8 cellular contexts compared by ENCODE assay signal in the genomic region with DNA sequence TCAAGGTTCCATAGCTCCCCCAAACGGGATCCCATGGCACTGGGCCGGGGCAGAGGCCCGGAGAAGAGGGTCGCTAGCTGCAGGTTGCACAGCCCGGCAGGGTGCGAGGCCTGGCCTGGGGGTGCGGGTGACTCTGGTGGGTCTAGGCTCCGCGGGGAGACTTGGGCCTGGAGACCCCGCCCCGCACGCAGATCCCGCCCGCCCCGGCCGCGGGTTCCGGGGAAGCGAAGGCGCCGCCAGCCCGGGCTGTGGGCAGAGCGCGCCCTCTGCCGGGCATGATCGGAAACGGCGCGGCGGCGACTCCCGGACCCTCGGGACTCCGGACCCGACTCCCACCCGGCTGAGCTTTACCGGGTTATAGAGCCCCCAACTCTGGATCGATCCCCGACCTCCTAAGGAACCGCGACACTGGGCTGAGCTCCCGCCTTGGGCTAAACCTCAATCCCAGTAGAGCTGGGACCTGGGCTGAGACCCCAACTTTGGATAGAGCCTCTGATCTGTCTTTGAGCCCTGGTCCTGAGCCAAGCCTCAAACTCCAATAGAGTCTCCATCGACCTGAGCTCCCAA. TPM values are rescaled to one million over a fixed set of nuclear protein-coding genes. Genes with fewer than 3 reads are reported as not detected.
DNase-seq lines count a peak whose midpoint lies in the region; ATAC-seq and TF ChIP-seq lines count a peak whose summit lies in the region.

No MANE protein-coding gene starts in this region.

- no peak overlapping the region for H2BK15ac ChIP-seq in H9 (ENCODE audit: low read depth, low read length)

- H3K4ac ChIP-seq in H9 (ENCODE audit: low read depth, low read length) = no peak overlapping the region

- H3K36me3 ChIP-seq in neural cell (ENCODE audit: insufficient read depth, low read length) (no peaks in the 10 kb centered on the region), stomach (no peaks in the 10 kb centered on the region)

- H3K79me1 ChIP-seq in H9 (ENCODE audit: insufficient read depth, low read depth, low read length, poor library complexity, severe bottlenecking) = no peaks in the 10 kb centered on the region

- no peak overlapping the region for H2BK5ac ChIP-seq in H9 (ENCODE audit: insufficient read length, low read length)

- peak; percentile 93 for TF ChIP-seq RAD21 in neural cell (conservative IDR thresholded peaks at IDR 0.05)

- H3K9me3 Mint-ChIP-seq in H9 = peaks cover 0 to 3% of the 10 kb centered on the region in 2 experiments; a peak in 2 of 5 replicates

- H3F3A ChIP-seq in neural cell (ENCODE audit: insufficient read depth, low read length, poor library complexity, severe bottlenecking) = no peaks in the 10 kb centered on the region

- peak; percentile 12 for DNase-seq in AG09319 (ENCODE audit: extremely low read depth, low read depth)
- peak; percentile 82 for DNase-seq in H9
- DNase-seq in activated T-helper 1 cell treated with anti-CD3 and anti-CD28 coated beads, Interleukin-2, amount 50 U/mL, for 16 hours (ENCODE audit: low read depth in 1 of 2, low spot score in 1 of 2) = peak; percentile 60 to 68
- peak; percentile 37 for DNase-seq in fibroblast of the aortic adventitia (ENCODE audit: low read depth)
- DNase-seq in stomach = peak; percentile 69

- peak overlapping the region; percentile 83 for H3K18ac ChIP-seq in H9 (ENCODE audit: insufficient read length, low read depth, low read length)

- H2BK120ac ChIP-seq in H9 (ENCODE audit: low read depth, low read length, poor library complexity, severe bottlenecking) = no peak overlapping the region

- no peak overlapping the region for H3K27ac Mint-ChIP-seq in H9

- H3K79me2 ChIP-seq in H9 (ENCODE audit: insufficient read depth, low read length) (no peaks in the 10 kb centered on the region), neural cell (replicated peaks; ENCODE audit: insufficient read depth, low read length) (no peaks in the 10 kb centered on the region)

- H3K4me1 ChIP-seq in H9 (ENCODE audit: insufficient read depth, low read length) (no peaks in the 10 kb centered on the region), stomach (peaks cover 28 to 56% (median 43%) of the 10 kb centered on the region in 4 donors)

- no peak for TF ChIP-seq POLR2A in stomach (IDR thresholded peaks at IDR 0.05)

- TF ChIP-seq CTCF in AG09319 (IDR thresholded peaks at IDR 0.05; ENCODE audit: low read depth, low read length) (peak; percentile 62), H9 (conservative IDR thresholded peaks at IDR 0.05) (peak; percentile 97), fibroblast of the aortic adventitia (IDR thresholded peaks at IDR 0.05; ENCODE audit: insufficient read depth, low read length) (peak; percentile 75), neural cell (IDR thresholded peaks at IDR 0.05; ENCODE audit: poor library complexity, severe bottlenecking) (peak; percentile 92), stomach (IDR thresholded peaks at IDR 0.05) (peak in 5 of 7 experiments; percentile 74 to 98 (median 96))

- no peak overlapping the region for H2BK12ac ChIP-seq in H9 (ENCODE audit: insufficient read length, low read depth, low read length)

- H4K20me1 ChIP-seq in H9 (ENCODE audit: control insufficient read depth, insufficient read depth, insufficient read length) (no peaks in the 10 kb centered on the region), neural cell (ENCODE audit: insufficient read depth) (no peaks in the 10 kb centered on the region)

- ATAC-seq in HG02938 (IDR thresholded peaks at IDR 0.05; ENCODE audit: unreplicated experiment) = no peak

- peaks cover 10 to 19% of the 10 kb centered on the region in 2 experiments for H3K4me1 Mint-ChIP-seq in H9

- H3K23ac ChIP-seq in H9 (ENCODE audit: insufficient read length, low read depth, low read length) = no peak overlapping the region

- no peak overlapping the region for H2AK5ac ChIP-seq in H9 (ENCODE audit: insufficient read length, low read length)

- H3K9me3 ChIP-seq in H9 (ENCODE audit: control insufficient read depth, low read depth, low read length) (no peaks in the 10 kb centered on the region), neural cell (ENCODE audit: low read length) (no peaks in the 10 kb centered on the region), stomach (no peaks in the 10 kb centered on the region)

- H3T11ph ChIP-seq in H9 (ENCODE audit: low read length) = no peak overlapping the region

- H3K14ac ChIP-seq in H9 (ENCODE audit: insufficient read depth, low read length) = no peak overlapping the region

- peaks cover 38% of the 10 kb centered on the region for H3K27me3 Mint-ChIP-seq in H9 (ENCODE audit: low read depth)

- no peak overlapping the region for H4K91ac ChIP-seq in H9 (ENCODE audit: insufficient read length, low read depth, low read length)

- no CpG with 5 or more reads among the region's 43 CpGs for WGBS in H9 (ENCODE audit: extremely low coverage, insufficient read length, low lambda C conversion rate)
- WGBS in stomach, 5 donors = 0 to 1% (median 0%) methylated on average over 4 to 43 of the region's 43 CpGs

- H3K4me3 Mint-ChIP-seq in H9 = peak overlapping the region; percentile 55 to 74

- H3K56ac ChIP-seq in H9 (ENCODE audit: insufficient read length, low read depth, low read length) = no peak overlapping the region

- H3K9ac ChIP-seq in H9 (ENCODE audit: extremely low read depth, insufficient read length, low read length) (no peak overlapping the region), neural cell (ENCODE audit: low read length) (peak overlapping the region; percentile 55)

- H3K4me2 ChIP-seq in H9 (ENCODE audit: insufficient read depth, insufficient read length, low read length) = peak overlapping the region; percentile 34
- H3K4me2 ChIP-seq in neural cell (ENCODE audit: low read length) = no peak overlapping the region

- H3K23me2 ChIP-seq in H9 (ENCODE audit: insufficient read length, low read depth, low read length, poor library complexity, severe bottlenecking) = peaks cover 13% of the 10 kb centered on the region

- H3K4me3 ChIP-seq in fibroblast of the aortic adventitia (ENCODE audit: low read depth, low read length) = peak overlapping the region; percentile 66
- H3K4me3 ChIP-seq in neural cell (ENCODE audit: low read length) = peak overlapping the region; percentile 63
- H3K4me3 ChIP-seq in stomach = peak overlapping the region; percentile 47 to 55 (median 53)

- H4K5ac ChIP-seq in H9 (ENCODE audit: insufficient read length, low read depth, low read length) = no peak overlapping the region

- H3K27me3 ChIP-seq in H9 (ENCODE audit: insufficient read depth, low read length) (no peaks in the 10 kb centered on the region), neural cell (ENCODE audit: insufficient read depth, low read depth, low read length) (peaks cover 8% of the 10 kb centered on the region), stomach (peaks cover 0 to 25% (median 4%) of the 10 kb centered on the region in 3 donors)

- no peaks in the 10 kb centered on the region for H3K9me2 ChIP-seq in neural cell (ENCODE audit: insufficient read depth, low read length)

- H2AFZ ChIP-seq in H9 (ENCODE audit: low read length) (no peak overlapping the region), neural cell (ENCODE audit: low read depth, low read length) (peak overlapping the region; percentile 8)

- H3K27ac ChIP-seq in H9 (ENCODE audit: insufficient read length, low read depth, low read length) (no peak overlapping the region), neural cell (ENCODE audit: low read length) (no peak overlapping the region), stomach (peak overlapping the region in 4 of 5 donors; percentile 12 to 70 (median 29))

- H4K8ac ChIP-seq in H9 (replicated peaks; ENCODE audit: insufficient read length, low read depth, low read length) = no peak overlapping the region

- TF ChIP-seq EP300 in neural cell (conservative IDR thresholded peaks at IDR 0.05; ENCODE audit: poor library complexity, severe bottlenecking) (no peak), stomach (IDR thresholded peaks at IDR 0.05) (no peak)

- no peaks in the 10 kb centered on the region for H3K36me3 Mint-ChIP-seq in H9 (ENCODE audit: insufficient read depth in 1 of 3, low read depth in 3 of 3)

- no peak overlapping the region for H2BK20ac ChIP-seq in H9 (ENCODE audit: low read depth, low read length, poor library complexity, severe bottlenecking)

- intact Hi-C loops in stomach (cut with DNase I; ENCODE audit: low total_unique reads) = loop anchor here (5.0 kb wide), 1 partner anchor 79 kb away; a partner anchor contains a TSS

TF ChIP-seq in PFSK-1, 5 proteins besides CTCF, POLR2A, EP300 and RAD21 (continues in another document):
- TF ChIP-seq TAF1 (IDR thresholded peaks at IDR 0.05; ENCODE audit: borderline replicate concordance, insufficient read depth, low read length) (no peak), SIN3A (IDR thresholded peaks at IDR 0.05; ENCODE audit: borderline replicate concordance, insufficient read depth, low read length) (no peak)

TF ChIP-seq in neural cell, 6 proteins besides CTCF, POLR2A, EP300 and RAD21 (continues in another document):
- peak; percentile 33 for TF ChIP-seq MXI1 (conservative IDR thresholded peaks at IDR 0.05; ENCODE audit: poor library complexity, severe bottlenecking)

RNA-seq across cellular contexts. Expression of a gene that starts 3.1 kb away (rescaled TPM):
- total RNA-seq in H9 (2021) (3.5 and 4.2 TPM in 2 replicates), fibroblast of the aortic adventitia (ENCODE audit: low replicate concordance) (1.1 and 2.3 TPM in 2 replicates), stomach (10 to 100 TPM in 2 of 5 donors, 1 to 10 TPM in 3; 7.0 to 43.4 (median 9.5) TPM)
- 6.4 TPM for polyA plus RNA-seq in PFSK-1 (2012; ENCODE audit: insufficient read length, low read depth)
- polyA plus RNA-seq in neural cell (0.99 and 1.6 TPM in 2 replicates), stomach (1 to 10 TPM; 5.3 to 5.5 (median 5.4) TPM)
- polyA minus RNA-seq in neural cell = 1.0 and 1.7 TPM in 2 replicates

RNA-seq across cellular contexts. Expression of a gene that starts 33.9 kb away (rescaled TPM):
- total RNA-seq in H9 (2021) = 43.4 and 47.0 TPM in 2 replicates
- polyA plus RNA-seq in PFSK-1 (2012; ENCODE audit: insufficient read length, low read depth) = 451 TPM
- 61.2 and 112 TPM in 2 replicates for total RNA-seq in fibroblast of the aortic adventitia (ENCODE audit: low replicate concordance)
- 73.2 and 92.7 TPM in 2 replicates for polyA plus RNA-seq in neural cell
- 32.6 and 41.3 TPM in 2 replicates for polyA minus RNA-seq in neural cell
- 10 to 100 TPM; 41.4 to 77.5 (median 71.3) TPM for total RNA-seq in stomach
- 10 to 100 TPM; 66.4 to 86.6 (median 75.3) TPM for polyA plus RNA-seq in stomach

Comparison
In these comparisons a context has a peak if more than half of its experiments do, and no peak if none do; other contexts are left out.
1. DNase-seq: peak in every context shown above with its lines; median percentile 82 in H9; 69 in stomach; 64 in activated T-helper 1 cell treated with anti-CD3 and anti-CD28 coated beads, Interleukin-2, amount 50 U/mL, for 16 hours; 37 in fibroblast of the aortic adventitia; 12 in AG09319.
2. H3K27ac ChIP-seq: peak in stomach (4 of 5); none in H9 (single experiment) and neural cell (single experiment).
3. Peak in every context shown above with its lines, with median percentiles within 50 percentile points of each other: CTCF ChIP-seq and H3K4me3 ChIP-seq.